9 cellular contexts compared by ENCODE assay signal in the genomic region with DNA sequence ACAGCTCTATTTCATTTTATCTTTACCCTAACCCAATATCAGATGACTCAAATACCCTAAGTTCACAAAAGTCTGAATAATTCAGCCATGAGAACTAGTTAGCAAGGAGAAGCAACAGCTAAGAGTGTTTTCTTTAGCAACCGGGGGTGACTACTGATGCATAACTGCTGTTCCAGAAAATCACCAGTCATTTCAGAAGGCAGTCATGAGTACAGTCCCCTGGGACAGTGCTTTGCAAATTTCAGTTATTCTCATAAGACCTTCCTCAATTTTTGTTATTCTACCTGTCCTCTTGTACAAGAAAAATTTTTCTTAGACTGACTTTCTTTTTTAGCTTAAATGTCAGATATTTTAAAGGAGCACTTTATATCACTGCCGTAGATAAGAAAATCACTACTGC. TPM values are rescaled to one million over a fixed set of nuclear protein-coding genes. Genes with fewer than 3 reads are reported as not detected.
A peak's percentile ranks its signal among the peaks of the same experiment; 100 is the strongest.
DNase-seq lines count a peak whose midpoint lies in the region; ATAC-seq and TF ChIP-seq lines count a peak whose summit lies in the region.
"Had no signal": no experiment of that assay in that cellular context is flagged by ENCODE, and none has a peak within 500 bp of the region (broad histone marks: within the 10 kb centered on the region; RNA-seq: fewer than 3 reads in every experiment).

No MANE protein-coding gene starts in this region.

- no peaks in the 10 kb centered on the region for H3K36me3 ChIP-seq in uterus

- ATAC-seq in GM21526 (IDR thresholded peaks at IDR 0.05; ENCODE audit: low FRiP score, unreplicated experiment): peak; percentile 98
- peak; percentile 97 for ATAC-seq in HG03521 (IDR thresholded peaks at IDR 0.05; ENCODE audit: unreplicated experiment)

- TF ChIP-seq POLR2A in uterus (IDR thresholded peaks at IDR 0.05): no peak

- intact Hi-C loops in uterus (cut with DNase I; ENCODE audit: low total_unique reads): no loop called here

- no peak overlapping the region for H3K27ac ChIP-seq in uterus
- H3K27ac ChIP-seq: RWPE1 had no signal

- H3K4me3 ChIP-seq in GM12865 (ENCODE audit: low read depth, low read length) (no peak overlapping the region), fibroblast of pulmonary artery (replicated peaks; ENCODE audit: low read depth, low read length) (no peak overlapping the region), uterus (no peak overlapping the region)

- H3K9me3 ChIP-seq in uterus: no peaks in the 10 kb centered on the region

- no peaks in the 10 kb centered on the region for H3K27me3 ChIP-seq in uterus

- TF ChIP-seq CTCF in GM12865 (IDR thresholded peaks at IDR 0.05; ENCODE audit: insufficient read depth, low read depth, low read length, missing control alignments) (no peak), fibroblast of pulmonary artery (IDR thresholded peaks at IDR 0.05; ENCODE audit: low read length, missing control alignments) (no peak), uterus (IDR thresholded peaks at IDR 0.05) (no peak)

- DNase-seq in GM12865 (ENCODE audit: low read depth) (peak; percentile 89), fibroblast of pulmonary artery (ENCODE audit: low read depth) (peak; percentile 56), NCI-H524 (lab: John Stamatoyannopoulos, UW) (no peak), AG08395 (ENCODE audit: low spot score) (no peak), NCI-H1417 (lab: John Stamatoyannopoulos, UW) (no peak), uterus (no peak)

- no peaks in the 10 kb centered on the region for H3K4me1 ChIP-seq in uterus

RNA-seq across cellular contexts. Expression of a gene that starts 16.4 kb away (rescaled TPM):
- 1 to 10 TPM in 1 of 4 donors, under 1 TPM in 2, not detected in 1; 0.49 to 3.1 (median 0.59) TPM for total RNA-seq in uterus

Comparison
In these comparisons a context has a peak if more than half of its experiments do, and no peak if none do; other contexts are left out.
1. DNase-seq: peak in GM12865 (single experiment) and fibroblast of pulmonary artery (single experiment); none in NCI-H524 (0 of 2), AG08395 (single experiment), NCI-H1417 (0 of 3) and uterus (0 of 2).